In genomic region chr19:2235396-2236284, GRCh38 we compare ENCODE assay signal across 6 cellular contexts. TPM values are rescaled to one million over a fixed set of nuclear protein-coding genes. Genes with fewer than 3 reads are reported as not detected.
DNase-seq lines count a peak whose midpoint lies in the region; ATAC-seq, FAIRE-seq and TF ChIP-seq lines count a peak whose summit lies in the region.

No MANE protein-coding gene starts in this region.

- H3K9me3 ChIP-seq in A549 (no peaks in the 10 kb centered on the region), parathyroid adenoma (ENCODE audit: control insufficient read depth, low read length) (no peaks in the 10 kb centered on the region)

- H3K4me2 ChIP-seq in A549 (peak overlapping the region; percentile 97), parathyroid adenoma (ENCODE audit: low read length) (peak overlapping the region; percentile 100)

- H3K9ac ChIP-seq in parathyroid adenoma: peak overlapping the region; percentile 22

- ATAC-seq in A549: peak; percentile 2 to 22; a peak in 5 of 6 replicates
- peak; percentile 21 for ATAC-seq in GM19467 (IDR thresholded peaks at IDR 0.05; ENCODE audit: unreplicated experiment)

- H3K4me3 ChIP-seq in A549 (peak overlapping the region; percentile 98), coronary artery (peak overlapping the region; percentile 98), parathyroid adenoma (ENCODE audit: low read depth, low read length) (peak overlapping the region; percentile 94)

- no peak for FAIRE-seq in A549 (lab: Jason Lieb, UNC)

- 0 out of 2 replicates have a peak, but pooled peaks have one; percentile 39 for TF ChIP-seq POLR2A in A549 (IDR thresholded peaks at IDR 0.05; ENCODE audit: low read length)

- no peaks in the 10 kb centered on the region for H3K27me3 ChIP-seq in parathyroid adenoma (ENCODE audit: control insufficient read depth, insufficient read depth, low read length)

- H3K79me2 ChIP-seq in parathyroid adenoma: peaks cover 45% of the 10 kb centered on the region

- DNase-seq in A549 (ENCODE audit: low read depth in 1 of 2, low spot score in 1 of 2): no peak
- DNase-seq in NCI-H1436 treated with DMSO at 0.1 percent for 48 hours (lab: John Stamatoyannopoulos, UW): peak; percentile 8
- DNase-seq in coronary artery (ENCODE audit: low spot score): no peak
- DNase-seq in amniotic stem cell (lab: John Stamatoyannopoulos, UW): no peak

- POLR2A ChIA-PET in A549 (lab: Yijun Ruan, JAX): interaction anchor here (0.6 to 1.0 kb wide), 3 partner anchors 28 to 240 kb away, joined by 3 to 7 read pairs (median 3); partner anchors contain the start of gene GADD45B

- TF ChIP-seq EP300 in A549 (IDR thresholded peaks at IDR 0.05): no peak

- H2AFZ ChIP-seq in parathyroid adenoma: peak overlapping the region; percentile 76

- CTCF ChIA-PET in A549 (lab: Yijun Ruan, JAX): interaction anchor here (0.6 to 1.6 kb wide), 23 partner anchors 8 to 402 kb away, joined by 3 to 10 read pairs (median 4); partner anchors contain the start of gene AMH

- TF ChIP-seq RAD21 in A549 (conservative IDR thresholded peaks at IDR 0.05 in 1 of 2, IDR thresholded peaks at IDR 0.05 in 1 of 2): no peak

- H3K4me1 ChIP-seq in A549 (peaks cover 29% of the 10 kb centered on the region), parathyroid adenoma (peaks cover 12% of the 10 kb centered on the region)

- TF ChIP-seq CTCF in A549 (IDR thresholded peaks at IDR 0.05): no peak
- TF ChIP-seq CTCF in coronary artery (IDR thresholded peaks at IDR 0.05): no peak
- TF ChIP-seq CTCF in parathyroid adenoma (IDR thresholded peaks at IDR 0.05): no peak

- no peaks in the 10 kb centered on the region for H3K36me3 ChIP-seq in parathyroid adenoma (ENCODE audit: control insufficient read depth, insufficient read depth, low read length)

- WGBS in A549 (ENCODE audit: missing lambda C conversion rate): 3% methylated on average over 6 of the region's 73 CpGs

- H3K27ac ChIP-seq in A549 (peak overlapping the region; percentile 97 to 99), coronary artery (peak overlapping the region; percentile 98 to 100), parathyroid adenoma (peak overlapping the region; percentile 94)

TF ChIP-seq in A549, 52 proteins besides CTCF, POLR2A, EP300 and RAD21:
- TF ChIP-seq ESRRA (IDR thresholded peaks at IDR 0.05; ENCODE audit: borderline replicate concordance, low read length): no peak
- no peak for TF ChIP-seq PBX3 (IDR thresholded peaks at IDR 0.05)
- 0 out of 3 replicates have a peak, but pooled peaks have one; percentile 15 for TF ChIP-seq BCL3 (IDR thresholded peaks at IDR 0.05)
- no peak for TF ChIP-seq HES2 (IDR thresholded peaks at IDR 0.05)
- no peak for TF ChIP-seq PHF8 (IDR thresholded peaks at IDR 0.05; ENCODE audit: borderline replicate concordance, low read depth)
- no peak for TF ChIP-seq POLR2AphosphoS2 (conservative IDR thresholded peaks at IDR 0.05; ENCODE audit: low read length)
- TF ChIP-seq TFCP2L1 (CRISPR knock-in tag; IDR thresholded peaks at IDR 0.05): no peak

RNA-seq across cellular contexts. Expression of gene PLEKHJ1, which starts 0.5 kb away (rescaled TPM):
- polyA plus RNA-seq in A549 (2011; rRNA removed) (18.3 and 19.9 TPM in 2 replicates), A549 (2017; fragmentation: RNase III; extraction: RNeasy Plus Mini Kit Qiagen cat#74134 plus additional on column Dnase treatment) (32.2 to 34.8 TPM (median 33.9 TPM) in 3 replicates)
- 65.1 and 74.2 TPM in 2 replicates for polyA plus RNA-seq in A549 (2012; cell fraction: cytosol; rRNA removed)
- polyA plus RNA-seq in A549 (2012; cell fraction: nucleus; rRNA removed): 85.3 and 87.9 TPM in 2 replicates
- 12.6 and 14.9 TPM in 2 replicates for polyA minus RNA-seq in A549 (2011; rRNA and poly(A)+ RNA removed)

RNA-seq across cellular contexts. Expression of gene SF3A2, which starts 1.0 kb away (rescaled TPM):
- polyA plus RNA-seq in A549 (2011; rRNA removed) (11.9 and 13.5 TPM in 2 replicates), A549 (2017; fragmentation: RNase III; extraction: RNeasy Plus Mini Kit Qiagen cat#74134 plus additional on column Dnase treatment) (62.7 to 73.4 TPM (median 68.2 TPM) in 3 replicates)
- polyA plus RNA-seq in A549 (2012; cell fraction: cytosol; rRNA removed): 36.3 and 39.7 TPM in 2 replicates
- polyA plus RNA-seq in A549 (2012; cell fraction: nucleus; rRNA removed): 125 and 200 TPM in 2 replicates
- polyA minus RNA-seq in A549 (2011; rRNA and poly(A)+ RNA removed): 9.3 and 20.9 TPM in 2 replicates

RNA-seq across cellular contexts. Expression of gene AMH, which starts 13.5 kb away (rescaled TPM):
- polyA plus RNA-seq in A549 (2011; rRNA removed) (2.8 and 3.0 TPM in 2 replicates), A549 (2017; fragmentation: RNase III; extraction: RNeasy Plus Mini Kit Qiagen cat#74134 plus additional on column Dnase treatment) (12.0 to 13.2 TPM (median 12.7 TPM) in 3 replicates)
- 13.4 and 19.5 TPM in 2 replicates for polyA plus RNA-seq in A549 (2012; cell fraction: cytosol; rRNA removed)
- polyA plus RNA-seq in A549 (2012; cell fraction: nucleus; rRNA removed): 242 and 443 TPM in 2 replicates
- 0.45 and 0.63 TPM in 2 replicates for polyA minus RNA-seq in A549 (2011; rRNA and poly(A)+ RNA removed)

RNA-seq across cellular contexts. Expression of gene JSRP1, which starts 20.6 kb away (rescaled TPM):
- polyA plus RNA-seq in A549 (2011; rRNA removed): not detected in 2 replicates
- polyA plus RNA-seq in A549 (2012; cell fraction: cytosol; rRNA removed): not detected in 2 replicates
- 0.22 TPM in 1 of 2 replicates, not detected in the other for polyA plus RNA-seq in A549 (2012; cell fraction: nucleus; rRNA removed)
- polyA plus RNA-seq in A549 (2017; fragmentation: RNase III; extraction: RNeasy Plus Mini Kit Qiagen cat#74134 plus additional on column Dnase treatment): 0.16 to 0.41 TPM (median 0.32 TPM) in 3 replicates
- not detected in 2 replicates for polyA minus RNA-seq in A549 (2011; rRNA and poly(A)+ RNA removed)

RNA-seq across cellular contexts. Expression of gene PEAK3, which starts 46.3 kb away (rescaled TPM):
- polyA plus RNA-seq in A549 (2011; rRNA removed) (not detected in 2 replicates), A549 (2017; fragmentation: RNase III; extraction: RNeasy Plus Mini Kit Qiagen cat#74134 plus additional on column Dnase treatment) (not detected in 3 replicates)
- not detected in 2 replicates for polyA plus RNA-seq in A549 (2012; cell fraction: cytosol; rRNA removed)
- not detected in 2 replicates for polyA plus RNA-seq in A549 (2012; cell fraction: nucleus; rRNA removed)
- not detected in 2 replicates for polyA minus RNA-seq in A549 (2011; rRNA and poly(A)+ RNA removed)
